20 cellular contexts compared by ENCODE assay signal in the genomic region with DNA sequence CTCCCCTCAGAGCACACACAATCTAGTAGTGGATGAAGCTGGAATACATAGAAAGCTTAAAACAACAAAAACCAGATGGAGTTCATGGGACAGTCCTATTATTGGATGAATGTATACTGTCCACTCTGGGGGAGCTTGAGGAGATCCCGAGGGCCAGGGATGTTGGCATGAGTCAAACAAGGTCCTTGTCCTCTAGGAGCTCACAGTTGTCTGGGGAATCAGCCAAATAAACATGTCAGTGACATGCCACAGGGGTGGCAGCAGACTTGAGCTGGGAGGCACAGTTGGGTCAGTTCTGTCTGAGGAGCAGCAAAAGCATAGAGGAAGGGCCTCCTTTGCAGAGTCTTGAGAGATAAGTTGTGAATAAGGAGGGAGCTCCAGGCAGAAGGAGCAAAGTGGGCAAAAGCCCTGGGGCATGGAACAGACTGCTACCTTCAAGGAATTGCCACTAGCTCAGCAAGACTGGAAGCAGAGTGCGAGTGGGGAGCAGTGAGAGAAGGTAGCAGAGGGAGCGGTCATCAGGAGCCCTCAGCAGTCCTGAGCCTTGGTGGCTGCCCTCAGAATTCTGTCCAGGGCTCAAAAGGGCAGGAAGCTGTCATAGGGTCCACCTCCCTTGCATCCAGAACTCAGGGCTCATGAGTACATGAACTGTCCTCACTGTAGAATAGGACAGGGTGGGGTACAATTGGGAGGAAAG. TPM values are rescaled to one million over a fixed set of nuclear protein-coding genes. Genes with fewer than 3 reads are reported as not detected.
"Had no signal": no experiment of that assay in that cellular context is flagged by ENCODE, and none has a peak within 500 bp of the region (broad histone marks: within the 10 kb centered on the region; RNA-seq: fewer than 3 reads in every experiment).

No MANE protein-coding gene starts in this region.

- DNase-seq: activated effector memory CD4-positive, alpha-beta T cell treated with Interleukin-2 at 50 U/mL for 16 hours; activated naive CD4-positive, alpha-beta T cell treated with anti-CD3 and anti-CD28 coated beads for 36 hours; activated T-cell treated with anti-CD3 and anti-CD28 coated beads, Interleukin-2, amount 50 U/mL, for 48 hours; aorta; caudate nucleus; esophagus squamous epithelium; gastrocnemius medialis; left colon; lower lobe of right lung; naive thymus-derived CD8-positive, alpha-beta T cell; ovary; stimulated activated CD4-positive, alpha-beta T cell treated with anti-CD3 and anti-CD28 coated beads, Interleukin-12 subunit alpha, Interleukin-12 subunit beta, amount 100 ng/mL, for 4 hours; stimulated activated CD4-positive, alpha-beta T cell treated with anti-CD3 and anti-CD28 coated beads, Interleukin-4, amount 100 ng/mL, for 4 hours; T-helper 9 cell; transverse colon; uterus had no signal

- H3K27ac Mint-ChIP-seq: activated naive CD4-positive, alpha-beta T cell treated with anti-CD3 and anti-CD28 coated beads for 36 hours; brain; stimulated activated naive CD8-positive, alpha-beta T cell treated with anti-CD3 and anti-CD28 coated beads, Interleukin-15, Interleukin-2, amounts not matched to agents 100 ng/mL and 50 ng/mL, for 24 hours; WTC11 had no signal

- ATAC-seq: gastrocnemius medialis; left colon; lower lobe of right lung; naive thymus-derived CD8-positive, alpha-beta T cell; WTC11 had no signal

- H3K27me3 Mint-ChIP-seq: brain; stimulated activated naive CD8-positive, alpha-beta T cell treated with anti-CD3 and anti-CD28 coated beads, Interleukin-15, Interleukin-2, amounts not matched to agents 100 ng/mL and 50 ng/mL, for 24 hours had no signal

- H3K9me3 Mint-ChIP-seq: activated naive CD4-positive, alpha-beta T cell treated with anti-CD3 and anti-CD28 coated beads for 36 hours; WTC11 had no signal

- H3K4me3 Mint-ChIP-seq: activated naive CD4-positive, alpha-beta T cell treated with anti-CD3 and anti-CD28 coated beads for 36 hours; brain; stimulated activated naive CD8-positive, alpha-beta T cell treated with anti-CD3 and anti-CD28 coated beads, Interleukin-15, Interleukin-2, amounts not matched to agents 100 ng/mL and 50 ng/mL, for 24 hours; WTC11 had no signal

- H3K4me1 Mint-ChIP-seq: brain, WTC11 had no signal

RNA-seq across cellular contexts. Expression of gene SGK2, which starts 29.2 kb away (rescaled TPM):
- total RNA-seq: T-helper 1 cell treated with Interleukin-12 subunit alpha and Interleukin-12 subunit beta and Interleukin-4 antibody, amounts not matched to agents 30 ng/mL and 1 ng/mL, for 36 hours had no signal
- polyA plus RNA-seq: naive thymus-derived CD8-positive, alpha-beta T cell had no signal
